ENCODE assay signal across 1 cellular context in genomic region chr5:176550275-176550831, GRCh38.
TF ChIP-seq lines count a peak whose summit lies in the region.

No MANE protein-coding gene starts in this region.

TF ChIP-seq in H1, 55 proteins besides CTCF, POLR2A, EP300 and RAD21:
- no peak for TF ChIP-seq YY1 (IDR thresholded peaks at IDR 0.05; ENCODE audit: low read depth, low read length)
- TF ChIP-seq NANOG (IDR thresholded peaks at IDR 0.05; ENCODE audit: insufficient read depth, low read depth, low read length, poor library complexity, severe bottlenecking), result no peak
- no peak for TF ChIP-seq MAX (IDR thresholded peaks at IDR 0.05)
- TF ChIP-seq BCL11A (IDR thresholded peaks at IDR 0.05; ENCODE audit: low read depth in 2 of 2, low read length in 2 of 2), result no peak
- no peak for TF ChIP-seq CHD7 (IDR thresholded peaks at IDR 0.05; ENCODE audit: insufficient replicate concordance, low read length)
- no peak for TF ChIP-seq TBP (IDR thresholded peaks at IDR 0.05; ENCODE audit: low read depth, low read length)
- TF ChIP-seq, protein P1, sequence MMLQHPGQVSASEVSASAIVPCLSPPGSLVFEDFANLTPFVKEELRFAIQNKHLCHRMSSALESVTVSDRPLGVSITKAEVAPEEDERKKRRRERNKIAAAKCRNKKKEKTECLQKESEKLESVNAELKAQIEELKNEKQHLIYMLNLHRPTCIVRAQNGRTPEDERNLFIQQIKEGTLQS (IDR thresholded peaks at IDR 0.05; ENCODE audit: insufficient read depth, low read depth, low read length), result no peak
- no peak for TF ChIP-seq BRCA1 (IDR thresholded peaks at IDR 0.05; ENCODE audit: low read depth, low read length)
- no peak for TF ChIP-seq EZH2 (IDR thresholded peaks at IDR 0.05; ENCODE audit: low read depth, low read length, severe bottlenecking)
- no peak for TF ChIP-seq KDM1A (IDR thresholded peaks at IDR 0.05; ENCODE audit: borderline replicate concordance, low read length)
- TF ChIP-seq CBX8 (IDR thresholded peaks at IDR 0.05; ENCODE audit: borderline replicate concordance, low read depth, low read length), result no peak
- no peak for TF ChIP-seq HDAC2 (IDR thresholded peaks at IDR 0.05; ENCODE audit: borderline replicate concordance in 1 of 2, low read depth in 2 of 2, low read length in 2 of 2)
